In the genomic region with DNA sequence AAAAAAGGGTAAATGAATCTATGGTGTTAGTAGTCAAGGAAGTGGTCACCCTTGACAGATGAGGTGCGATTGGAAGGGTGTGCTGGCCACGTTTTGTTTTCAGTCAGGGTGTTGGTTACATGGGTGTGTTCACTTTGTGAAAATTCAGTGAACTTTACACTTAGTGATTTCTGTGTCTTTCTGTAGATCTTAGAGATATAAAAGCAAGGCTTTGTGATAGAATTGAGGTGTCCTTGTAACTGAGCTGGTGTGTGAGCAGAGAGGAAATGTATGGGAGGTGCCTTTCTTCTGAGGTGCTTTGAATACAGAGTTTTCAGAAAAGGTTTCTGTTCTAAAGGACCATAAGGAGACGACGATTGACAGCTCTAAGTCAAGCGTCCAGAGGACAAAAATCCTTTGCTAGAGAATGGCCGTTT, we compare ENCODE assay signal across 1 cellular context.
TF ChIP-seq lines count a peak whose summit lies in the region.

No MANE protein-coding gene starts in this region.

TF ChIP-seq in IMR-90, 13 proteins besides CTCF, POLR2A, EP300 and RAD21 (continued from another document):
- TF ChIP-seq RCOR1 (IDR thresholded peaks at IDR 0.05; ENCODE audit: insufficient replicate concordance, low read length) (no peak), RFX5 (IDR thresholded peaks at IDR 0.05; ENCODE audit: low read depth, low read length) (no peak), NFE2L2 (IDR thresholded peaks at IDR 0.05; ENCODE audit: low read depth, low read length) (no peak), CEBPB (IDR thresholded peaks at IDR 0.05; ENCODE audit: low read depth, low read length) (no peak), SMC3 (IDR thresholded peaks at IDR 0.05; ENCODE audit: low read depth, low read length) (no peak), FOS (IDR thresholded peaks at IDR 0.05; ENCODE audit: low read depth, low read length) (no peak)
